23 cellular contexts compared by ENCODE assay signal in genomic region chr2:205011031-205011430, GRCh38.
A peak's percentile ranks its signal among the peaks of the same experiment; 100 is the strongest.
DNase-seq lines count a peak whose midpoint lies in the region; ATAC-seq, FAIRE-seq and TF ChIP-seq lines count a peak whose summit lies in the region.
"Had no signal": no experiment of that assay in that cellular context is flagged by ENCODE, and none has a peak within 500 bp of the region (broad histone marks: within the 10 kb centered on the region; RNA-seq: fewer than 3 reads in every experiment).

No MANE protein-coding gene starts in this region.

- no peak overlapping the region for H3K4ac ChIP-seq in H1 (replicated peaks; ENCODE audit: insufficient read length, low read depth, low read length)

- no peak overlapping the region for H3K23ac ChIP-seq in H1 (ENCODE audit: insufficient read length)

- no peaks in the 10 kb centered on the region for H3K36me3 ChIP-seq in H1 (ENCODE audit: control insufficient read depth in 2 of 4, insufficient read depth in 4 of 4, low read length in 3 of 4)

- no peak overlapping the region for H3K14ac ChIP-seq in H1 (ENCODE audit: insufficient read length)

- no peak overlapping the region for H3K27ac ChIP-seq in H1 (ENCODE audit: low read depth, low read length)
- H3K27ac ChIP-seq: 22Rv1, A549, C4-2B, HL-60 had no signal

- no peaks in the 10 kb centered on the region for H3K4me1 ChIP-seq in H1 (replicated peaks in 1 of 4; ENCODE audit: control insufficient read depth in 3 of 4, insufficient read depth in 4 of 4, low read length in 3 of 4)
- H3K4me1 ChIP-seq: A549 had no signal

- no peak overlapping the region for H2BK120ac ChIP-seq in H1 (replicated peaks; ENCODE audit: low read depth, low read length)

- H3K27ac Mint-ChIP-seq in activated naive CD8-positive, alpha-beta T cell treated with anti-CD3 and anti-CD28 coated beads, Interleukin-2, amount 50 U/mL, for 24 hours = no peak overlapping the region
- H3K27ac Mint-ChIP-seq in activated naive CD8-positive, alpha-beta T cell treated with anti-CD3 and anti-CD28 coated beads for 36 hours = no peak overlapping the region
- H3K27ac Mint-ChIP-seq: CD4-positive, alpha-beta T cell; GM23338; HFFc6 had no signal

- no peak overlapping the region for H2BK20ac ChIP-seq in H1 (ENCODE audit: low read length)

- peak overlapping the region; percentile 10; the same call in 1 of the 2 replicates for H3K18ac ChIP-seq in H1 (ENCODE audit: extremely low read depth, low read length)

- TF ChIP-seq CTCF in H1 (IDR thresholded peaks at IDR 0.05; ENCODE audit: control extremely low read depth in 1 of 3, insufficient read depth in 1 of 3, low read depth in 1 of 3, low read length in 3 of 3) = no peak

- H3K4me3 ChIP-seq in H1 (ENCODE audit: extremely low read depth in 1 of 4, insufficient read depth in 2 of 4, low read depth in 3 of 4, low read length in 4 of 4) = no peak overlapping the region
- H3K4me3 ChIP-seq: A549, GM12878, GM23338 had no signal

- no peak overlapping the region for H3K4me2 ChIP-seq in H1 (ENCODE audit: insufficient read depth in 1 of 2, low read depth in 2 of 2, low read length in 2 of 2)
- H3K4me2 ChIP-seq: A549, GM23338 had no signal

- H4K8ac ChIP-seq in H1 (ENCODE audit: extremely low read depth, insufficient read depth, low read length) = no peak overlapping the region

- H4K5ac ChIP-seq in H1 (ENCODE audit: insufficient read length, low read depth, low read length) = no peak overlapping the region

- H4K91ac ChIP-seq in H1 (replicated peaks; ENCODE audit: insufficient read length, low read length) = no peak overlapping the region

- peak; percentile 36 for ATAC-seq in activated naive CD8-positive, alpha-beta T cell treated with anti-CD3 and anti-CD28 coated beads, Interleukin-2, amount 50 U/mL, for 24 hours
- ATAC-seq in GM19324 (IDR thresholded peaks at IDR 0.05; ENCODE audit: low FRiP score, unreplicated experiment) = no peak
- ATAC-seq: A549, GM12878, GM23338, HCT116 had no signal

- H2BK5ac ChIP-seq in H1 (ENCODE audit: low read depth, low read length) = no peak overlapping the region

- no peak overlapping the region for H3K9ac ChIP-seq in H1 (replicated peaks in 1 of 4; ENCODE audit: extremely low read depth in 1 of 4, low read depth in 3 of 4, low read length in 3 of 4)

- no peaks in the 10 kb centered on the region for H3K23me2 ChIP-seq in H1 (ENCODE audit: low read depth, low read length)

- DNase-seq in activated naive CD8-positive, alpha-beta T cell treated with anti-CD3 and anti-CD28 coated beads, Interleukin-2, amount 50 U/mL, for 24 hours = no peak
- DNase-seq in activated naive CD8-positive, alpha-beta T cell treated with anti-CD3 and anti-CD28 coated beads for 36 hours = no peak
- DNase-seq in H1 (ENCODE audit: low read depth in 1 of 2, low spot score in 2 of 2) (no peak), iris pigment epithelial cell (ENCODE audit: low read depth) (peak; percentile 3), GM19239 (ENCODE audit: insufficient read length, low spot score) (no peak), medulla oblongata (ENCODE audit: extremely low spot score) (no peak)
- no peak for DNase-seq in stimulated activated naive CD4-positive, alpha-beta T cell treated with Interleukin-2 at 50 U/mL for 16 hours (lab: John Stamatoyannopoulos, UW)
- DNase-seq: AML-193; CD4-positive, alpha-beta T cell; DMS 273 treated with DMSO at 0.1 percent for 48 hours; DMS53; DND-41; EL; H7; HFFc6 had no signal

- no peak overlapping the region for H2AK5ac ChIP-seq in H1 (ENCODE audit: low read depth, low read length)

- no peaks in the 10 kb centered on the region for H3K36me3 Mint-ChIP-seq in activated naive CD8-positive, alpha-beta T cell treated with anti-CD3 and anti-CD28 coated beads, Interleukin-2, amount 50 U/mL, for 24 hours (ENCODE audit: low read depth)
- H3K36me3 Mint-ChIP-seq in activated naive CD8-positive, alpha-beta T cell treated with anti-CD3 and anti-CD28 coated beads for 36 hours = peaks cover 1% of the 10 kb centered on the region

- H2BK15ac ChIP-seq in H1 (ENCODE audit: low read length) = no peak overlapping the region

- H3K27me3 ChIP-seq in H1 (replicated peaks in 1 of 4; ENCODE audit: control insufficient read depth in 3 of 4, extremely low read depth in 1 of 4, insufficient read depth in 3 of 4, low read length in 3 of 4) = no peaks in the 10 kb centered on the region

- no peaks in the 10 kb centered on the region for H3K27me3 Mint-ChIP-seq in activated naive CD8-positive, alpha-beta T cell treated with anti-CD3 and anti-CD28 coated beads, Interleukin-2, amount 50 U/mL, for 24 hours
- H3K27me3 Mint-ChIP-seq in activated naive CD8-positive, alpha-beta T cell treated with anti-CD3 and anti-CD28 coated beads for 36 hours = no peaks in the 10 kb centered on the region
- H3K27me3 Mint-ChIP-seq: CD4-positive, alpha-beta T cell had no signal

- POLR2A ChIA-PET in H1 (lab: Charles Lee; ENCODE audit: partially characterized antibody) = no interaction called here

- no peak overlapping the region for H3K4me3 Mint-ChIP-seq in activated naive CD8-positive, alpha-beta T cell treated with anti-CD3 and anti-CD28 coated beads, Interleukin-2, amount 50 U/mL, for 24 hours
- no peak overlapping the region for H3K4me3 Mint-ChIP-seq in activated naive CD8-positive, alpha-beta T cell treated with anti-CD3 and anti-CD28 coated beads for 36 hours
- H3K4me3 Mint-ChIP-seq: CD4-positive, alpha-beta T cell; GM23338; HFFc6 had no signal

- TF ChIP-seq POLR2A in H1 (IDR thresholded peaks at IDR 0.05; ENCODE audit: control extremely low read depth in 1 of 2, low read depth in 2 of 2, low read length in 2 of 2) = no peak

- no peaks in the 10 kb centered on the region for H3K9me3 Mint-ChIP-seq in activated naive CD8-positive, alpha-beta T cell treated with anti-CD3 and anti-CD28 coated beads, Interleukin-2, amount 50 U/mL, for 24 hours
- peaks cover 6% of the 10 kb centered on the region for H3K9me3 Mint-ChIP-seq in activated naive CD8-positive, alpha-beta T cell treated with anti-CD3 and anti-CD28 coated beads for 36 hours
- H3K9me3 Mint-ChIP-seq: GM23338 had no signal

- H3K79me2 ChIP-seq in H1 (ENCODE audit: control insufficient read depth in 1 of 2, insufficient read depth in 2 of 2, low read length in 2 of 2) = no peaks in the 10 kb centered on the region

- H3K56ac ChIP-seq in H1 (replicated peaks; ENCODE audit: insufficient read length, low read depth, low read length) = no peak overlapping the region

- H3K9me3 ChIP-seq in H1 (ENCODE audit: insufficient read depth in 2 of 2, low read depth in 1 of 2, low read length in 1 of 2) = no peaks in the 10 kb centered on the region

- WGBS in H1 (ENCODE audit: extremely low coverage in 1 of 2, insufficient coverage in 1 of 2, insufficient read length in 1 of 2, insufficient replicate concordance in 2 of 2, low coverage in 1 of 2, low lambda C conversion rate in 2 of 2, missing lambda C conversion rate in 1 of 2), 2 experiments = 93% methylated on average over 2 of the region's 2 CpGs; no CpG with 5 or more reads in 1 of the 2 experiments

- H4K20me1 ChIP-seq in H1 (replicated peaks in 1 of 2; ENCODE audit: control insufficient read depth in 1 of 2, insufficient read depth in 2 of 2, low read length in 2 of 2) = no peaks in the 10 kb centered on the region

- H2BK12ac ChIP-seq in H1 (ENCODE audit: low read depth, low read length) = no peak overlapping the region

- no peaks in the 10 kb centered on the region for H3K79me1 ChIP-seq in H1 (ENCODE audit: low read depth, low read length)

- no peak for TF ChIP-seq RAD21 in H1 (IDR thresholded peaks at IDR 0.05 in 1 of 2, conservative IDR thresholded peaks at IDR 0.05 in 1 of 2; ENCODE audit: low read depth in 2 of 2, low read length in 2 of 2)

- CTCF ChIA-PET in H1 (lab: Charles Lee; ENCODE audit: partially characterized antibody) = no interaction called here

- FAIRE-seq in H1 (lab: Jason Lieb, UNC) (no peak), GM19239 (lab: Jason Lieb, UNC) (no peak)
- FAIRE-seq: A549, GM12878 had no signal

- no peak overlapping the region for H2AFZ ChIP-seq in H1 (ENCODE audit: low read length)
- H2AFZ ChIP-seq: GM23338 had no signal

- H3K4me1 Mint-ChIP-seq in activated naive CD8-positive, alpha-beta T cell treated with anti-CD3 and anti-CD28 coated beads, Interleukin-2, amount 50 U/mL, for 24 hours = no peaks in the 10 kb centered on the region
- H3K4me1 Mint-ChIP-seq in activated naive CD8-positive, alpha-beta T cell treated with anti-CD3 and anti-CD28 coated beads for 36 hours = peaks cover 7% of the 10 kb centered on the region

- no peak for TF ChIP-seq EP300 in H1 (IDR thresholded peaks at IDR 0.05; ENCODE audit: borderline replicate concordance in 1 of 2, low read depth in 2 of 2, low read length in 2 of 2)

TF ChIP-seq in H1, 55 proteins besides CTCF, POLR2A, EP300 and RAD21:
- TF ChIP-seq, protein P1, sequence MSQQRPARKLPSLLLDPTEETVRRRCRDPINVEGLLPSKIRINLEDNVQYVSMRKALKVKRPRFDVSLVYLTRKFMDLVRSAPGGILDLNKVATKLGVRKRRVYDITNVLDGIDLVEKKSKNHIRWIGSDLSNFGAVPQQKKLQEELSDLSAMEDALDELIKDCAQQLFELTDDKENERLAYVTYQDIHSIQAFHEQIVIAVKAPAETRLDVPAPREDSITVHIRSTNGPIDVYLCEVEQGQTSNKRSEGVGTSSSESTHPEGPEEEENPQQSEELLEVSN (IDR thresholded peaks at IDR 0.05) = no peak
